ENCODE assay signal across 20 cellular contexts in genomic region chr7:19623676-19624075, GRCh38.
"Had no signal": no experiment of that assay in that cellular context is flagged by ENCODE, and none has a peak within 500 bp of the region (broad histone marks: within the 10 kb centered on the region; RNA-seq: fewer than 3 reads in every experiment).

No MANE protein-coding gene starts in this region.

- DNase-seq: activated CD4-positive, alpha-beta T cell treated with anti-CD3 and anti-CD28 coated beads for 4 hours; activated CD8-positive, alpha-beta memory T cell treated with anti-CD3 and anti-CD28 coated beads, Interleukin-2, amount 50 U/mL, for 4 hours; activated CD8-positive, alpha-beta T cell treated with anti-CD3 and anti-CD28 coated beads for 36 hours; activated naive CD4-positive, alpha-beta T cell treated with anti-CD3 and anti-CD28 coated beads, Interleukin-2, amount 50 U/mL, for 16 hours; activated naive CD8-positive, alpha-beta T cell treated with anti-CD3 and anti-CD28 coated beads, Interleukin-2, amount 10 ng/mL, durations not matched to agents 7 days and 5 days; amniotic stem cell; body of pancreas; MM.1S; NCI-H1105; NCI-H1436; NCI-H1694 treated with DMSO at 0.1 percent for 48 hours; NCI-H2029 treated with DMSO at 0.1 percent for 48 hours; NCI-H510A treated with DMSO at 0.1 percent for 48 hours; NCI-H69; Peyer's patch; SHP77 had no signal

- H3K27me3 ChIP-seq: ascending aorta, body of pancreas, Peyer's patch had no signal

- H3K36me3 ChIP-seq: ascending aorta, Peyer's patch had no signal

- H3K4me3 ChIP-seq: ascending aorta, body of pancreas, Peyer's patch had no signal

- ATAC-seq: activated CD4-positive, CD25-positive, alpha-beta regulatory T cell treated with anti-CD3 and anti-CD28 coated beads, Interleukin-2, amount 50 U/mL, for 24 hours; activated CD8-positive, alpha-beta T cell treated with anti-CD3 and anti-CD28 coated beads for 36 hours; body of pancreas had no signal

- FAIRE-seq: bronchial epithelial cell had no signal

- H3K4me1 ChIP-seq: ascending aorta, body of pancreas, Peyer's patch had no signal

- H3K9me3 ChIP-seq: body of pancreas, Peyer's patch had no signal

- H3K27ac ChIP-seq: ascending aorta, body of pancreas, Peyer's patch, RWPE1 had no signal
